Comparison of ENCODE assay signal across 1 cellular context in genomic region chr6:27902335-27903314, GRCh38.
TF ChIP-seq lines count a peak whose summit lies in the region.

No MANE protein-coding gene starts in this region.

TF ChIP-seq in HepG2, 621 proteins besides CTCF, POLR2A, EP300 and RAD21 (continued from another document and continues in another):
- TF ChIP-seq, protein P1, sequence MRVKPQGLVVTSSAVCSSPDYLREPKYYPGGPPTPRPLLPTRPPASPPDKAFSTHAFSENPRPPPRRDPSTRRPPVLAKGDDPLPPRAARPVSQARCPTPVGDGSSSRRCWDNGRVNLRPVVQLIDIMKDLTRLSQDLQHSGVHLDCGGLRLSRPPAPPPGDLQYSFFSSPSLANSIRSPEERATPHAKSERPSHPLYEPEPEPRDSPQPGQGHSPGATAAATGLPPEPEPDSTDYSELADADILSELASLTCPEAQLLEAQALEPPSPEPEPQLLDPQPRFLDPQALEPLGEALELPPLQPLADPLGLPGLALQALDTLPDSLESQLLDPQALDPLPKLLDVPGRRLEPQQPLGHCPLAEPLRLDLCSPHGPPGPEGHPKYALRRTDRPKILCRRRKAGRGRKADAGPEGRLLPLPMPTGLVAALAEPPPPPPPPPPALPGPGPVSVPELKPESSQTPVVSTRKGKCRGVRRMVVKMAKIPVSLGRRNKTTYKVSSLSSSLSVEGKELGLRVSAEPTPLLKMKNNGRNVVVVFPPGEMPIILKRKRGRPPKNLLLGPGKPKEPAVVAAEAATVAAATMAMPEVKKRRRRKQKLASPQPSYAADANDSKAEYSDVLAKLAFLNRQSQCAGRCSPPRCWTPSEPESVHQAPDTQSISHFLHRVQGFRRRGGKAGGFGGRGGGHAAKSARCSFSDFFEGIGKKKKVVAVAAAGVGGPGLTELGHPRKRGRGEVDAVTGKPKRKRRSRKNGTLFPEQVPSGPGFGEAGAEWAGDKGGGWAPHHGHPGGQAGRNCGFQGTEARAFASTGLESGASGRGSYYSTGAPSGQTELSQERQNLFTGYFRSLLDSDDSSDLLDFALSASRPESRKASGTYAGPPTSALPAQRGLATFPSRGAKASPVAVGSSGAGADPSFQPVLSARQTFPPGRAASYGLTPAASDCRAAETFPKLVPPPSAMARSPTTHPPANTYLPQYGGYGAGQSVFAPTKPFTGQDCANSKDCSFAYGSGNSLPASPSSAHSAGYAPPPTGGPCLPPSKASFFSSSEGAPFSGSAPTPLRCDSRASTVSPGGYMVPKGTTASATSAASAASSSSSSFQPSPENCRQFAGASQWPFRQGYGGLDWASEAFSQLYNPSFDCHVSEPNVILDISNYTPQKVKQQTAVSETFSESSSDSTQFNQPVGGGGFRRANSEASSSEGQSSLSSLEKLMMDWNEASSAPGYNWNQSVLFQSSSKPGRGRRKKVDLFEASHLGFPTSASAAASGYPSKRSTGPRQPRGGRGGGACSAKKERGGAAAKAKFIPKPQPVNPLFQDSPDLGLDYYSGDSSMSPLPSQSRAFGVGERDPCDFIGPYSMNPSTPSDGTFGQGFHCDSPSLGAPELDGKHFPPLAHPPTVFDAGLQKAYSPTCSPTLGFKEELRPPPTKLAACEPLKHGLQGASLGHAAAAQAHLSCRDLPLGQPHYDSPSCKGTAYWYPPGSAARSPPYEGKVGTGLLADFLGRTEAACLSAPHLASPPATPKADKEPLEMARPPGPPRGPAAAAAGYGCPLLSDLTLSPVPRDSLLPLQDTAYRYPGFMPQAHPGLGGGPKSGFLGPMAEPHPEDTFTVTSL (CRISPR knock-in tag; IDR thresholded peaks at IDR 0.05; ENCODE audit: borderline replicate concordance) = peak; percentile 57; the same call in 1 of the 2 replicates
- TF ChIP-seq KLF12 (CRISPR knock-in tag; IDR thresholded peaks at IDR 0.05; ENCODE audit: borderline replicate concordance) = peak; percentile 80; the same call in 1 of the 2 replicates
- TF ChIP-seq ZNF235 (CRISPR knock-in tag; IDR thresholded peaks at IDR 0.05; ENCODE audit: borderline replicate concordance) = no peak; the same call in 1 of the 2 replicates
- TF ChIP-seq, protein P2, sequence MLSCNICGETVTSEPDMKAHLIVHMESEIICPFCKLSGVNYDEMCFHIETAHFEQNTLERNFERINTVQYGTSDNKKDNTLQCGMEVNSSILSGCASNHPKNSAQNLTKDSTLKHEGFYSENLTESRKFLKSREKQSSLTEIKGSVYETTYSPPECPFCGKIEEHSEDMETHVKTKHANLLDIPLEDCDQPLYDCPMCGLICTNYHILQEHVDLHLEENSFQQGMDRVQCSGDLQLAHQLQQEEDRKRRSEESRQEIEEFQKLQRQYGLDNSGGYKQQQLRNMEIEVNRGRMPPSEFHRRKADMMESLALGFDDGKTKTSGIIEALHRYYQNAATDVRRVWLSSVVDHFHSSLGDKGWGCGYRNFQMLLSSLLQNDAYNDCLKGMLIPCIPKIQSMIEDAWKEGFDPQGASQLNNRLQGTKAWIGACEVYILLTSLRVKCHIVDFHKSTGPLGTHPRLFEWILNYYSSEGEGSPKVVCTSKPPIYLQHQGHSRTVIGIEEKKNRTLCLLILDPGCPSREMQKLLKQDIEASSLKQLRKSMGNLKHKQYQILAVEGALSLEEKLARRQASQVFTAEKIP (CRISPR knock-in tag; IDR thresholded peaks at IDR 0.05; ENCODE audit: borderline replicate concordance) = no peak
- no peak for TF ChIP-seq DNMT1 (CRISPR knock-in tag; IDR thresholded peaks at IDR 0.05)
- peak; percentile 23; the same call in 1 of the 2 replicates for TF ChIP-seq ZMYM3 (CRISPR knock-in tag; IDR thresholded peaks at IDR 0.05)
- TF ChIP-seq ZNF670 (CRISPR knock-in tag; IDR thresholded peaks at IDR 0.05; ENCODE audit: borderline replicate concordance) = peak; percentile 76
- TF ChIP-seq USF2 (IDR thresholded peaks at IDR 0.05; ENCODE audit: low read depth, low read length) = no peak
- no peak for TF ChIP-seq USF2 (CRISPR knock-in tag; IDR thresholded peaks at IDR 0.05; ENCODE audit: borderline replicate concordance)
- peak; percentile 5; the same call in 1 of the 2 replicates for TF ChIP-seq NFE2L2 (IDR thresholded peaks at IDR 0.05; ENCODE audit: low read length)
- TF ChIP-seq SP140L (CRISPR knock-in tag; IDR thresholded peaks at IDR 0.05; ENCODE audit: borderline replicate concordance) = peak; percentile 39; the same call in 1 of the 2 replicates
- TF ChIP-seq TIGD3 (CRISPR knock-in tag; IDR thresholded peaks at IDR 0.05; ENCODE audit: borderline replicate concordance) = no peak
- 0 out of 2 replicates have a peak, but pooled peaks have one; percentile 16 for TF ChIP-seq ZNF652 (CRISPR knock-in tag; IDR thresholded peaks at IDR 0.05; ENCODE audit: borderline replicate concordance, low read depth)
- TF ChIP-seq MYC (CRISPR knock-in tag; IDR thresholded peaks at IDR 0.05; ENCODE audit: borderline replicate concordance) = peak; percentile 68; the same call in 1 of the 2 replicates
- no peak for TF ChIP-seq TRIM24 (CRISPR knock-in tag; IDR thresholded peaks at IDR 0.05)
- no peak for TF ChIP-seq ZNF619 (CRISPR knock-in tag; IDR thresholded peaks at IDR 0.05)
- TF ChIP-seq NR3C1 (CRISPR knock-in tag; IDR thresholded peaks at IDR 0.05) = no peak
- TF ChIP-seq ZFAT (CRISPR knock-in tag; conservative IDR thresholded peaks at IDR 0.05) = no peak
- peak; percentile 73; the same call in 1 of the 2 replicates for TF ChIP-seq ZNF136 (CRISPR knock-in tag; IDR thresholded peaks at IDR 0.05; ENCODE audit: low read depth)
- peak; percentile 24 for TF ChIP-seq FOXP4 (CRISPR knock-in tag; IDR thresholded peaks at IDR 0.05)
- peak; percentile 88 for TF ChIP-seq ZSCAN9 (CRISPR knock-in tag; IDR thresholded peaks at IDR 0.05; ENCODE audit: borderline replicate concordance)
- TF ChIP-seq, protein P3, sequence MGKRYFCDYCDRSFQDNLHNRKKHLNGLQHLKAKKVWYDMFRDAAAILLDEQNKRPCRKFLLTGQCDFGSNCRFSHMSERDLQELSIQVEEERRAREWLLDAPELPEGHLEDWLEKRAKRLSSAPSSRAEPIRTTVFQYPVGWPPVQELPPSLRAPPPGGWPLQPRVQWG (CRISPR knock-in tag; IDR thresholded peaks at IDR 0.05; ENCODE audit: borderline replicate concordance, low read depth) = no peak
- TF ChIP-seq ZNF605 (CRISPR knock-in tag; IDR thresholded peaks at IDR 0.05) = peak; percentile 94
- no peak for TF ChIP-seq BRCA1 (CRISPR knock-in tag; IDR thresholded peaks at IDR 0.05)
- TF ChIP-seq MAFK (conservative IDR thresholded peaks at IDR 0.05 in 1 of 2, IDR thresholded peaks at IDR 0.05 in 1 of 2; ENCODE audit: low read length in 2 of 2) = no peak
- TF ChIP-seq ELF3 (CRISPR knock-in tag; IDR thresholded peaks at IDR 0.05) = peak; percentile 16; the same call in 1 of the 2 replicates
- peak; percentile 88; the same call in 1 of the 2 replicates for TF ChIP-seq ZNF878 (CRISPR knock-in tag; IDR thresholded peaks at IDR 0.05)
- no peak for TF ChIP-seq SRSF9 (IDR thresholded peaks at IDR 0.05; ENCODE audit: borderline replicate concordance, insufficient read depth, low read depth, low read length, poor library complexity, severe bottlenecking)
- TF ChIP-seq, protein P4, sequence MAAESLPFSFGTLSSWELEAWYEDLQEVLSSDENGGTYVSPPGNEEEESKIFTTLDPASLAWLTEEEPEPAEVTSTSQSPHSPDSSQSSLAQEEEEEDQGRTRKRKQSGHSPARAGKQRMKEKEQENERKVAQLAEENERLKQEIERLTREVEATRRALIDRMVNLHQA (CRISPR knock-in tag; IDR thresholded peaks at IDR 0.05) = no peak
- TF ChIP-seq, protein P5, sequence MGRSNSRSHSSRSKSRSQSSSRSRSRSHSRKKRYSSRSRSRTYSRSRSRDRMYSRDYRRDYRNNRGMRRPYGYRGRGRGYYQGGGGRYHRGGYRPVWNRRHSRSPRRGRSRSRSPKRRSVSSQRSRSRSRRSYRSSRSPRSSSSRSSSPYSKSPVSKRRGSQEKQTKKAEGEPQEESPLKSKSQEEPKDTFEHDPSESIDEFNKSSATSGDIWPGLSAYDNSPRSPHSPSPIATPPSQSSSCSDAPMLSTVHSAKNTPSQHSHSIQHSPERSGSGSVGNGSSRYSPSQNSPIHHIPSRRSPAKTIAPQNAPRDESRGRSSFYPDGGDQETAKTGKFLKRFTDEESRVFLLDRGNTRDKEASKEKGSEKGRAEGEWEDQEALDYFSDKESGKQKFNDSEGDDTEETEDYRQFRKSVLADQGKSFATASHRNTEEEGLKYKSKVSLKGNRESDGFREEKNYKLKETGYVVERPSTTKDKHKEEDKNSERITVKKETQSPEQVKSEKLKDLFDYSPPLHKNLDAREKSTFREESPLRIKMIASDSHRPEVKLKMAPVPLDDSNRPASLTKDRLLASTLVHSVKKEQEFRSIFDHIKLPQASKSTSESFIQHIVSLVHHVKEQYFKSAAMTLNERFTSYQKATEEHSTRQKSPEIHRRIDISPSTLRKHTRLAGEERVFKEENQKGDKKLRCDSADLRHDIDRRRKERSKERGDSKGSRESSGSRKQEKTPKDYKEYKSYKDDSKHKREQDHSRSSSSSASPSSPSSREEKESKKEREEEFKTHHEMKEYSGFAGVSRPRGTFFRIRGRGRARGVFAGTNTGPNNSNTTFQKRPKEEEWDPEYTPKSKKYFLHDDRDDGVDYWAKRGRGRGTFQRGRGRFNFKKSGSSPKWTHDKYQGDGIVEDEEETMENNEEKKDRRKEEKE (IDR thresholded peaks at IDR 0.05) = no peak
- TF ChIP-seq SP1 (IDR thresholded peaks at IDR 0.05) = no peak
- TF ChIP-seq SP1 (CRISPR knock-in tag; IDR thresholded peaks at IDR 0.05) = peak; percentile 47; the same call in 1 of the 2 replicates
- 0 out of 2 replicates have a peak, but pooled peaks have one; percentile 28 for TF ChIP-seq SALL2 (CRISPR knock-in tag; IDR thresholded peaks at IDR 0.05)
- TF ChIP-seq RBM39 (IDR thresholded peaks at IDR 0.05; ENCODE audit: low read depth, low read length, poor library complexity, severe bottlenecking) = peak; percentile 62
- TF ChIP-seq ZNF597 (CRISPR knock-in tag; IDR thresholded peaks at IDR 0.05) = no peak
- TF ChIP-seq, protein P6, sequence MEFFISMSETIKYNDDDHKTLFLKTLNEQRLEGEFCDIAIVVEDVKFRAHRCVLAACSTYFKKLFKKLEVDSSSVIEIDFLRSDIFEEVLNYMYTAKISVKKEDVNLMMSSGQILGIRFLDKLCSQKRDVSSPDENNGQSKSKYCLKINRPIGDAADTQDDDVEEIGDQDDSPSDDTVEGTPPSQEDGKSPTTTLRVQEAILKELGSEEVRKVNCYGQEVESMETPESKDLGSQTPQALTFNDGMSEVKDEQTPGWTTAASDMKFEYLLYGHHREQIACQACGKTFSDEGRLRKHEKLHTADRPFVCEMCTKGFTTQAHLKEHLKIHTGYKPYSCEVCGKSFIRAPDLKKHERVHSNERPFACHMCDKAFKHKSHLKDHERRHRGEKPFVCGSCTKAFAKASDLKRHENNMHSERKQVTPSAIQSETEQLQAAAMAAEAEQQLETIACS (CRISPR knock-in tag; IDR thresholded peaks at IDR 0.05) = no peak
- TF ChIP-seq POLR2AphosphoS2 (IDR thresholded peaks at IDR 0.05; ENCODE audit: low read depth, low read length) = no peak
- peak; percentile 75 for TF ChIP-seq XRCC5 (optimal IDR thresholded peaks at IDR 0.05; ENCODE audit: low read length)
